8 cellular contexts compared by ENCODE assay signal in the genomic region with DNA sequence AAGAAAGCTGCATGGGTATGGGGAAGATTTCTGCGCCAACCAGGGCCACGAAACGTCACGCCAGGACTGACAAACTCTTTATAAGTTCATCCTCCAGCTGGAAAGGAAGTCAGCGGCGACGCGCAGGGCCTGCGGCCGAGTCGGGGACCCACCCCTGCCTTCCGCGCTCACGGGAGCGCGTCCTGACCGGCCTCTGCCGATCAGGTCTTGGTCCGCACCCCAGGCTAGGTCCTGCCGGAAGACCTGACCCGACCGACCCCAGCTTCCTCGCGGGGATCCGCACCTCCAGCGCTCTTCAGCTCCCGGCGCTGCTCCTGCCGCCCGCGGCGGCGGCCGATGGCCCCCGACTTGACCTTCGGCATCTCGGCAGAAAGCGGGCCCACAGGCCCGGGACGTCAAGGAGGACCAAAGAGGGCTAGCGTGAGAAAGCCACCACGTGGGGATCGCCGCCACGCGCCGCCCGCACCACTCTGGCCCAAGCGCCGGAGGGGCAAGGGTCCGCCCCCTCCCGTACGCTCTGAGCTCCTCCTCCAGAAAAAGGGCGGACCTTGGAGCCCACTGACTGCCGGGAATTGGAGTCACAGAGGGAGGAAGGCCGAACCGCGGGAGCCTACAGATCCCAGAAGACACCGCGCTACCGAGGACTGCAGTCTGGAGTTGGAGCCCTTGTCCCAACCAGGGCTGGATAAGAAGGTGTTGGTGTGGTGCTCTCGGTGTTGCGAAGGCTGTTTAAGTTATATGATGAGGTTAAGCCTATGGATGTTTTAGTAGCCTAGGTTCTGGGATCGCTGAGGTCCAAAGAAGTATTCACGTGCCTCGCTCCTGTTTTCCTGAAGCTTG. TPM values are rescaled to one million over a fixed set of nuclear protein-coding genes. Genes with fewer than 3 reads are reported as not detected.
DNase-seq lines count a peak whose midpoint lies in the region; ATAC-seq and TF ChIP-seq lines count a peak whose summit lies in the region.

A gene (minus strand): TSS at position 495 of the 840 bp plus-strand sequence. CDS start 133 bp downstream, at position 362.

- H3K27me3 ChIP-seq in ascending aorta (no peaks in the 10 kb centered on the region), right cardiac atrium (ENCODE audit: control insufficient read depth, insufficient read depth) (no peaks in the 10 kb centered on the region), uterus (no peaks in the 10 kb centered on the region)

- ATAC-seq in GM18502 (IDR thresholded peaks at IDR 0.05; ENCODE audit: poor library complexity, unreplicated experiment), result peak; percentile 96
- peak; percentile 98 for ATAC-seq in HG02970 (IDR thresholded peaks at IDR 0.05; ENCODE audit: low FRiP score, unreplicated experiment)
- ATAC-seq in right cardiac atrium, result peak; percentile 100

- DNase-seq in NCI-H1930 (lab: John Stamatoyannopoulos, UW) (peak; percentile 80 to 88), ascending aorta (ENCODE audit: low spot score in 2 of 2) (peak; percentile 92 to 98), right cardiac atrium (peak; percentile 96 to 98 (median 96)), pulmonary artery endothelial cell (ENCODE audit: low read depth, low spot score) (peak; percentile 93), uterus (peak; percentile 94 to 96)
- peak; percentile 95 for DNase-seq in T-helper 2 cell treated with Interferon-gamma antibody and Interleukin-4, amounts not matched to agents 5 μg/mL and 100 μg/mL, for 36 hours (ENCODE audit: low spot score)

- peaks cover 21% of the 10 kb centered on the region for H3K4me1 Mint-ChIP-seq in T-helper 2 cell treated with Interferon-gamma antibody and Interleukin-4, amounts not matched to agents 5 μg/mL and 100 μg/mL, for 36 hours (ENCODE audit: low read depth)

- H3K4me3 ChIP-seq in ascending aorta, result peak within 1 kb of the TSS; percentile 87 to 100
- peak within 1 kb of the TSS; percentile 78 for H3K4me3 ChIP-seq in right cardiac atrium (ENCODE audit: low read length)
- H3K4me3 ChIP-seq in uterus, result peak within 1 kb of the TSS; percentile 87

- intact Hi-C loops in ascending aorta (cut with DNase I) (loop anchor here (1.0 kb wide), 2 partner anchors 9 to 97 kb away; a partner anchor contains a TSS), right cardiac atrium (cut with DNase I) (no loop called here), uterus (cut with DNase I; ENCODE audit: low total_unique reads) (no loop called here)

- peak within 1 kb of the TSS; percentile 92 for H3K27ac Mint-ChIP-seq in T-helper 2 cell treated with Interferon-gamma antibody and Interleukin-4, amounts not matched to agents 5 μg/mL and 100 μg/mL, for 36 hours

- peak within 1 kb of the TSS; percentile 100 for H3K4me3 Mint-ChIP-seq in T-helper 2 cell treated with Interferon-gamma antibody and Interleukin-4, amounts not matched to agents 5 μg/mL and 100 μg/mL, for 36 hours

- H3K27ac ChIP-seq in ascending aorta (peak within 1 kb of the TSS; percentile 96 to 98), right cardiac atrium (ENCODE audit: low read length) (peak within 1 kb of the TSS; percentile 98), uterus (peak within 1 kb of the TSS; percentile 92)

- no peaks in the 10 kb centered on the region for H3K27me3 Mint-ChIP-seq in T-helper 2 cell treated with Interferon-gamma antibody and Interleukin-4, amounts not matched to agents 5 μg/mL and 100 μg/mL, for 36 hours (ENCODE audit: low read depth)

- H3K9me3 Mint-ChIP-seq in T-helper 2 cell treated with Interferon-gamma antibody and Interleukin-4, amounts not matched to agents 5 μg/mL and 100 μg/mL, for 36 hours, result no peaks in the 10 kb centered on the region

- peaks cover 23% of the 10 kb centered on the region for H3K36me3 Mint-ChIP-seq in T-helper 2 cell treated with Interferon-gamma antibody and Interleukin-4, amounts not matched to agents 5 μg/mL and 100 μg/mL, for 36 hours (ENCODE audit: low read depth)

- peak; percentile 68 to 81 for TF ChIP-seq POLR2A in uterus (IDR thresholded peaks at IDR 0.05)

- peaks cover 4 to 13% of the 10 kb centered on the region in 2 donors for H3K4me1 ChIP-seq in ascending aorta
- no peaks in the 10 kb centered on the region for H3K4me1 ChIP-seq in right cardiac atrium (ENCODE audit: control insufficient read depth, insufficient read depth, low read length)
- H3K4me1 ChIP-seq in uterus, result peaks cover 3 to 7% of the 10 kb centered on the region in 2 donors

- H3K36me3 ChIP-seq in ascending aorta (peaks cover 2 to 13% of the 10 kb centered on the region in 2 donors), uterus (no peaks in the 10 kb centered on the region)

- TF ChIP-seq CTCF in ascending aorta (IDR thresholded peaks at IDR 0.05), result no peak
- TF ChIP-seq CTCF in uterus (IDR thresholded peaks at IDR 0.05), result no peak

- H3K9me3 ChIP-seq in ascending aorta, result no peaks in the 10 kb centered on the region
- no peaks in the 10 kb centered on the region for H3K9me3 ChIP-seq in right cardiac atrium (ENCODE audit: control insufficient read depth, low read length)
- H3K9me3 ChIP-seq in uterus, result no peaks in the 10 kb centered on the region

- under 1% methylated on average over 66 of the region's 66 CpGs for WGBS in right cardiac atrium

RNA-seq across cellular contexts. Expression of the gene that starts here (rescaled TPM):
- total RNA-seq in ascending aorta (8.6 TPM), right cardiac atrium (10 to 100 TPM; 16.9 to 25.1 (median 20.0) TPM), pulmonary artery endothelial cell (44.6 and 50.6 TPM in 2 replicates), uterus (10 to 100 TPM; 18.8 to 38.2 (median 27.3) TPM)
- polyA plus RNA-seq in right cardiac atrium, result 12.7 TPM

Comparison
In these comparisons a context has a peak if more than half of its experiments do, and no peak if none do; other contexts are left out.
1. Peak in every context shown above with its lines: DNase-seq, ATAC-seq, H3K4me3 ChIP-seq and H3K27ac ChIP-seq.